ENCODE assay signal across 9 cellular contexts in genomic region chr1:25771246-25772114, GRCh38. TPM values are rescaled to one million over a fixed set of nuclear protein-coding genes. Genes with fewer than 3 reads are reported as not detected.
DNase-seq lines count a peak whose midpoint lies in the region; ATAC-seq lines count a peak whose summit lies in the region.
"Had no signal": no experiment of that assay in that cellular context is flagged by ENCODE, and none has a peak within 500 bp of the region (broad histone marks: within the 10 kb centered on the region; RNA-seq: fewer than 3 reads in every experiment).

No MANE protein-coding gene starts in this region.

- intact Hi-C loops in left cardiac atrium (cut with DNase I): no loop called here

- peaks cover 31% of the 10 kb centered on the region for H3K36me3 Mint-ChIP-seq in T-cell
- peaks cover 2% of the 10 kb centered on the region for H3K36me3 Mint-ChIP-seq in activated CD8-positive, alpha-beta memory T cell treated with anti-CD3 and anti-CD28 coated beads, Interleukin-2, amount 10 ng/mL, durations not matched to agents 7 days and 5 days

- peaks cover 76 to 99% (median 78%) of the 10 kb centered on the region in 3 donors for H3K4me1 Mint-ChIP-seq in T-cell
- peaks cover 21% of the 10 kb centered on the region for H3K4me1 Mint-ChIP-seq in activated CD8-positive, alpha-beta memory T cell treated with anti-CD3 and anti-CD28 coated beads, Interleukin-2, amount 10 ng/mL, durations not matched to agents 7 days and 5 days

- no peaks in the 10 kb centered on the region for H3K9me3 Mint-ChIP-seq in T-cell
- no peaks in the 10 kb centered on the region for H3K9me3 Mint-ChIP-seq in activated CD8-positive, alpha-beta memory T cell treated with anti-CD3 and anti-CD28 coated beads, Interleukin-2, amount 10 ng/mL, durations not matched to agents 7 days and 5 days (ENCODE audit: low read depth)
- H3K9me3 Mint-ChIP-seq: IgD-negative memory B cell had no signal

- peak overlapping the region; percentile 91 to 99 for H3K27ac Mint-ChIP-seq in T-cell
- no peak overlapping the region for H3K27ac Mint-ChIP-seq in activated CD8-positive, alpha-beta memory T cell treated with anti-CD3 and anti-CD28 coated beads, Interleukin-2, amount 10 ng/mL, durations not matched to agents 7 days and 5 days

- POLR2A ChIA-PET in T-cell (lab: Charles Lee): interaction anchor here in 1 of 2 donors (0.6 kb wide), 1 partner anchor 1192 kb away, joined by 4 read pairs; no protein-coding TSS in a partner anchor

- peak overlapping the region; percentile 45 to 86 (median 50) for H3K4me3 Mint-ChIP-seq in T-cell
- no peak overlapping the region for H3K4me3 Mint-ChIP-seq in activated CD8-positive, alpha-beta memory T cell treated with anti-CD3 and anti-CD28 coated beads, Interleukin-2, amount 10 ng/mL, durations not matched to agents 7 days and 5 days

- DNase-seq in NCI-H1417 (lab: John Stamatoyannopoulos, UW) (peak; percentile 53 to 82 (median 64)), NCI-H1417 treated with DMSO at 0.1 percent for 48 hours (lab: John Stamatoyannopoulos, UW) (no peak), T-cell (peak in 33 of 34 experiments; percentile 7 to 70 (median 44)), left cardiac atrium (peak; percentile 54), SW480 (ENCODE audit: low spot score) (no peak), DMS114 treated with DMSO at 0.1 percent for 48 hours (lab: John Stamatoyannopoulos, UW; ENCODE audit: unreplicated experiment) (no peak)
- DNase-seq in stimulated activated CD4-positive, alpha-beta T cell treated with anti-CD3 and anti-CD28 coated beads, Interleukin-4, amount 100 ng/mL, for 24 hours: peak; percentile 11
- no peak for DNase-seq in activated CD8-positive, alpha-beta memory T cell treated with anti-CD3 and anti-CD28 coated beads, Interleukin-2, amount 10 ng/mL, durations not matched to agents 7 days and 5 days

- CTCF ChIA-PET in T-cell (lab: Charles Lee): no interaction called here
- CTCF ChIA-PET in activated CD8-positive, alpha-beta memory T cell treated with anti-CD3 and anti-CD28 coated beads, Interleukin-2, amount 10 ng/mL, durations not matched to agents 7 days and 5 days (lab: Charles Lee): no interaction called here

- no peaks in the 10 kb centered on the region for H3K27me3 Mint-ChIP-seq in T-cell
- H3K27me3 Mint-ChIP-seq in activated CD8-positive, alpha-beta memory T cell treated with anti-CD3 and anti-CD28 coated beads, Interleukin-2, amount 10 ng/mL, durations not matched to agents 7 days and 5 days: peaks cover 7% of the 10 kb centered on the region

- ATAC-seq in T-cell (replicated peaks in 1 of 4) (peak in 3 of 4 experiments; percentile 14 to 24 (median 14)), left cardiac atrium (peak; percentile 8 to 40)
- ATAC-seq in activated CD8-positive, alpha-beta memory T cell treated with anti-CD3 and anti-CD28 coated beads, Interleukin-2, amount 10 ng/mL, durations not matched to agents 7 days and 5 days: no peak

RNA-seq across cellular contexts. Expression of gene SELENON, which starts 28.5 kb away (rescaled TPM):
- total RNA-seq in T-cell (10 to 100 TPM; 22.4 to 28.9 (median 25.9) TPM), left cardiac atrium (10 to 100 TPM; 43.9 to 50.7 TPM)
- 1 to 10 TPM; 2.7 to 2.9 TPM for total RNA-seq in activated CD8-positive, alpha-beta memory T cell treated with anti-CD3 and anti-CD28 coated beads, Interleukin-2, amount 10 ng/mL, durations not matched to agents 7 days and 5 days

RNA-seq across cellular contexts. Expression of gene MTFR1L, which starts 48.3 kb away (rescaled TPM):
- total RNA-seq in T-cell (10 to 100 TPM; 39.6 to 48.1 (median 41.6) TPM), left cardiac atrium (100 to 1,000 TPM; 126 to 139 TPM)
- 10 to 100 TPM; 28.9 to 31.2 TPM for total RNA-seq in activated CD8-positive, alpha-beta memory T cell treated with anti-CD3 and anti-CD28 coated beads, Interleukin-2, amount 10 ng/mL, durations not matched to agents 7 days and 5 days

Comparison
In these comparisons a context has a peak if more than half of its experiments do, and no peak if none do; other contexts are left out.
1. DNase-seq: peak in NCI-H1417 (3 of 3), T-cell (33 of 34), left cardiac atrium (single experiment) and stimulated activated CD4-positive, alpha-beta T cell treated with anti-CD3 and anti-CD28 coated beads, Interleukin-4, amount 100 ng/mL, for 24 hours (single experiment); none in NCI-H1417 treated with DMSO at 0.1 percent for 48 hours (single experiment), activated CD8-positive, alpha-beta memory T cell treated with anti-CD3 and anti-CD28 coated beads, Interleukin-2, amount 10 ng/mL, durations not matched to agents 7 days and 5 days (single experiment), SW480 (single experiment) and DMS114 treated with DMSO at 0.1 percent for 48 hours (single experiment).
2. RNA of gene SELENON, which starts 28.5 kb away (total RNA-seq): 43.9 to 50.7 TPM in left cardiac atrium and 22.4 to 28.9 TPM in T-cell; 2.7 to 2.9 TPM in activated CD8-positive, alpha-beta memory T cell treated with anti-CD3 and anti-CD28 coated beads, Interleukin-2, amount 10 ng/mL, durations not matched to agents 7 days and 5 days; every median in the first group is over 4 times any median in the second.